ENCODE assay signal across 1 cellular context in the genomic region with DNA sequence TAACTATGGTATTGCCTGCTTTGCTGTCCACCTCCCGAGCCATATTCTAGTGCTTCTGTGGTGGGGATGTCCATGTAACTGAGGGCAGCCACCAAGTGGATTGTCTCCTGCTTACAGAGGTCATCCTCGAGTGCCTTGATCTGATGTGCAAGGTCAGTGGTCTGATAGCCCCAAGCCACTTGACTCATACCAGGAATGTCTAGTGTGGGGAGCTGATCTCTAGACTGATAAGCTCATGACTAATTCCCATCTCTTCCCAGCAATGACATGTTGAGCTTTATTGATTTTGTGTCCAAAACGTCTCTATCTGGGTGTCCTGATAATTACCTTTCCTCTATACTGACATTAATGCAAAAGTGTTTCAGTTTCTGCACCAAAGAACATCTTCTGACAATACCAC.
A peak's percentile ranks its signal among the peaks of the same experiment; 100 is the strongest.
TF ChIP-seq lines count a peak whose summit lies in the region.

No MANE protein-coding gene starts in this region.

TF ChIP-seq in K562, 482 proteins besides CTCF, POLR2A, EP300 and RAD21 (continued from another document and continues in another):
- TF ChIP-seq RBM22 (IDR thresholded peaks at IDR 0.05; ENCODE audit: low read depth, low read length, poor library complexity, severe bottlenecking) = no peak
- TF ChIP-seq ZFX (CRISPR knock-in tag; IDR thresholded peaks at IDR 0.05) = no peak
- peak; percentile 69; the same call in 1 of the 2 replicates for TF ChIP-seq ZEB2 (IDR thresholded peaks at IDR 0.05)
- TF ChIP-seq SOX6 (IDR thresholded peaks at IDR 0.05) = 0 out of 2 replicates have a peak, but pooled peaks have one; percentile 50
- TF ChIP-seq ZC3H4 (CRISPR knock-in tag; IDR thresholded peaks at IDR 0.05; ENCODE audit: borderline replicate concordance) = no peak
- TF ChIP-seq, protein P1, sequence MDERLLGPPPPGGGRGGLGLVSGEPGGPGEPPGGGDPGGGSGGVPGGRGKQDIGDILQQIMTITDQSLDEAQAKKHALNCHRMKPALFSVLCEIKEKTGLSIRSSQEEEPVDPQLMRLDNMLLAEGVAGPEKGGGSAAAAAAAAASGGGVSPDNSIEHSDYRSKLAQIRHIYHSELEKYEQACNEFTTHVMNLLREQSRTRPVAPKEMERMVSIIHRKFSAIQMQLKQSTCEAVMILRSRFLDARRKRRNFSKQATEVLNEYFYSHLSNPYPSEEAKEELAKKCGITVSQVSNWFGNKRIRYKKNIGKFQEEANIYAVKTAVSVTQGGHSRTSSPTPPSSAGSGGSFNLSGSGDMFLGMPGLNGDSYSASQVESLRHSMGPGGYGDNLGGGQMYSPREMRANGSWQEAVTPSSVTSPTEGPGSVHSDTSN (CRISPR knock-in tag; IDR thresholded peaks at IDR 0.05; ENCODE audit: low read depth) = no peak
- TF ChIP-seq, protein P1 (tag; conservative IDR thresholded peaks at IDR 0.05; ENCODE audit: low read depth) = 0 out of 2 replicates have a peak, but pooled peaks have one; percentile 20
- TF ChIP-seq, protein P2, sequence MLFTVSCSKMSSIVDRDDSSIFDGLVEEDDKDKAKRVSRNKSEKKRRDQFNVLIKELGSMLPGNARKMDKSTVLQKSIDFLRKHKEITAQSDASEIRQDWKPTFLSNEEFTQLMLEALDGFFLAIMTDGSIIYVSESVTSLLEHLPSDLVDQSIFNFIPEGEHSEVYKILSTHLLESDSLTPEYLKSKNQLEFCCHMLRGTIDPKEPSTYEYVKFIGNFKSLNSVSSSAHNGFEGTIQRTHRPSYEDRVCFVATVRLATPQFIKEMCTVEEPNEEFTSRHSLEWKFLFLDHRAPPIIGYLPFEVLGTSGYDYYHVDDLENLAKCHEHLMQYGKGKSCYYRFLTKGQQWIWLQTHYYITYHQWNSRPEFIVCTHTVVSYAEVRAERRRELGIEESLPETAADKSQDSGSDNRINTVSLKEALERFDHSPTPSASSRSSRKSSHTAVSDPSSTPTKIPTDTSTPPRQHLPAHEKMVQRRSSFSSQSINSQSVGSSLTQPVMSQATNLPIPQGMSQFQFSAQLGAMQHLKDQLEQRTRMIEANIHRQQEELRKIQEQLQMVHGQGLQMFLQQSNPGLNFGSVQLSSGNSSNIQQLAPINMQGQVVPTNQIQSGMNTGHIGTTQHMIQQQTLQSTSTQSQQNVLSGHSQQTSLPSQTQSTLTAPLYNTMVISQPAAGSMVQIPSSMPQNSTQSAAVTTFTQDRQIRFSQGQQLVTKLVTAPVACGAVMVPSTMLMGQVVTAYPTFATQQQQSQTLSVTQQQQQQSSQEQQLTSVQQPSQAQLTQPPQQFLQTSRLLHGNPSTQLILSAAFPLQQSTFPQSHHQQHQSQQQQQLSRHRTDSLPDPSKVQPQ (CRISPR knock-in tag; IDR thresholded peaks at IDR 0.05; ENCODE audit: borderline replicate concordance) = no peak
- TF ChIP-seq IFI16 (CRISPR knock-in tag; IDR thresholded peaks at IDR 0.05) = no peak
- no peak for TF ChIP-seq ZNF561 (CRISPR knock-in tag; conservative IDR thresholded peaks at IDR 0.05)
- peak; percentile 18 for TF ChIP-seq CBFA2T2 (conservative IDR thresholded peaks at IDR 0.05)
- TF ChIP-seq PHF8 (IDR thresholded peaks at IDR 0.05; ENCODE audit: borderline replicate concordance, low read length) = no peak
- TF ChIP-seq STAT5B (CRISPR knock-in tag; IDR thresholded peaks at IDR 0.05) = no peak
- TF ChIP-seq, protein P3, sequence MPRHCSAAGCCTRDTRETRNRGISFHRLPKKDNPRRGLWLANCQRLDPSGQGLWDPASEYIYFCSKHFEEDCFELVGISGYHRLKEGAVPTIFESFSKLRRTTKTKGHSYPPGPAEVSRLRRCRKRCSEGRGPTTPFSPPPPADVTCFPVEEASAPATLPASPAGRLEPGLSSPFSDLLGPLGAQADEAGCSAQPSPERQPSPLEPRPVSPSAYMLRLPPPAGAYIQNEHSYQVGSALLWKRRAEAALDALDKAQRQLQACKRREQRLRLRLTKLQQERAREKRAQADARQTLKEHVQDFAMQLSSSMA (CRISPR knock-in tag; IDR thresholded peaks at IDR 0.05) = no peak
- TF ChIP-seq, protein P4, sequence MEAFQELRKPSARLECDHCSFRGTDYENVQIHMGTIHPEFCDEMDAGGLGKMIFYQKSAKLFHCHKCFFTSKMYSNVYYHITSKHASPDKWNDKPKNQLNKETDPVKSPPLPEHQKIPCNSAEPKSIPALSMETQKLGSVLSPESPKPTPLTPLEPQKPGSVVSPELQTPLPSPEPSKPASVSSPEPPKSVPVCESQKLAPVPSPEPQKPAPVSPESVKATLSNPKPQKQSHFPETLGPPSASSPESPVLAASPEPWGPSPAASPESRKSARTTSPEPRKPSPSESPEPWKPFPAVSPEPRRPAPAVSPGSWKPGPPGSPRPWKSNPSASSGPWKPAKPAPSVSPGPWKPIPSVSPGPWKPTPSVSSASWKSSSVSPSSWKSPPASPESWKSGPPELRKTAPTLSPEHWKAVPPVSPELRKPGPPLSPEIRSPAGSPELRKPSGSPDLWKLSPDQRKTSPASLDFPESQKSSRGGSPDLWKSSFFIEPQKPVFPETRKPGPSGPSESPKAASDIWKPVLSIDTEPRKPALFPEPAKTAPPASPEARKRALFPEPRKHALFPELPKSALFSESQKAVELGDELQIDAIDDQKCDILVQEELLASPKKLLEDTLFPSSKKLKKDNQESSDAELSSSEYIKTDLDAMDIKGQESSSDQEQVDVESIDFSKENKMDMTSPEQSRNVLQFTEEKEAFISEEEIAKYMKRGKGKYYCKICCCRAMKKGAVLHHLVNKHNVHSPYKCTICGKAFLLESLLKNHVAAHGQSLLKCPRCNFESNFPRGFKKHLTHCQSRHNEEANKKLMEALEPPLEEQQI (IDR thresholded peaks at IDR 0.05) = 0 out of 2 replicates have a peak, but pooled peaks have one; percentile 18
- TF ChIP-seq GABPB2 (CRISPR knock-in tag; conservative IDR thresholded peaks at IDR 0.05) = no peak
- TF ChIP-seq ZNF75A (CRISPR knock-in tag; IDR thresholded peaks at IDR 0.05) = no peak
- TF ChIP-seq, protein P5, sequence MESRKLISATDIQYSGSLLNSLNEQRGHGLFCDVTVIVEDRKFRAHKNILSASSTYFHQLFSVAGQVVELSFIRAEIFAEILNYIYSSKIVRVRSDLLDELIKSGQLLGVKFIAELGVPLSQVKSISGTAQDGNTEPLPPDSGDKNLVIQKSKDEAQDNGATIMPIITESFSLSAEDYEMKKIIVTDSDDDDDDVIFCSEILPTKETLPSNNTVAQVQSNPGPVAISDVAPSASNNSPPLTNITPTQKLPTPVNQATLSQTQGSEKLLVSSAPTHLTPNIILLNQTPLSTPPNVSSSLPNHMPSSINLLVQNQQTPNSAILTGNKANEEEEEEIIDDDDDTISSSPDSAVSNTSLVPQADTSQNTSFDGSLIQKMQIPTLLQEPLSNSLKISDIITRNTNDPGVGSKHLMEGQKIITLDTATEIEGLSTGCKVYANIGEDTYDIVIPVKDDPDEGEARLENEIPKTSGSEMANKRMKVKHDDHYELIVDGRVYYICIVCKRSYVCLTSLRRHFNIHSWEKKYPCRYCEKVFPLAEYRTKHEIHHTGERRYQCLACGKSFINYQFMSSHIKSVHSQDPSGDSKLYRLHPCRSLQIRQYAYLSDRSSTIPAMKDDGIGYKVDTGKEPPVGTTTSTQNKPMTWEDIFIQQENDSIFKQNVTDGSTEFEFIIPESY (CRISPR knock-in tag; IDR thresholded peaks at IDR 0.05) = no peak
- TF ChIP-seq, protein P6, sequence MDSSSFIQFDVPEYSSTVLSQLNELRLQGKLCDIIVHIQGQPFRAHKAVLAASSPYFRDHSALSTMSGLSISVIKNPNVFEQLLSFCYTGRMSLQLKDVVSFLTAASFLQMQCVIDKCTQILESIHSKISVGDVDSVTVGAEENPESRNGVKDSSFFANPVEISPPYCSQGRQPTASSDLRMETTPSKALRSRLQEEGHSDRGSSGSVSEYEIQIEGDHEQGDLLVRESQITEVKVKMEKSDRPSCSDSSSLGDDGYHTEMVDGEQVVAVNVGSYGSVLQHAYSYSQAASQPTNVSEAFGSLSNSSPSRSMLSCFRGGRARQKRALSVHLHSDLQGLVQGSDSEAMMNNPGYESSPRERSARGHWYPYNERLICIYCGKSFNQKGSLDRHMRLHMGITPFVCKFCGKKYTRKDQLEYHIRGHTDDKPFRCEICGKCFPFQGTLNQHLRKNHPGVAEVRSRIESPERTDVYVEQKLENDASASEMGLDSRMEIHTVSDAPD (CRISPR knock-in tag; IDR thresholded peaks at IDR 0.05) = no peak
- no peak for TF ChIP-seq DACH1 (IDR thresholded peaks at IDR 0.05; ENCODE audit: partially characterized antibody)
- TF ChIP-seq, protein P7, sequence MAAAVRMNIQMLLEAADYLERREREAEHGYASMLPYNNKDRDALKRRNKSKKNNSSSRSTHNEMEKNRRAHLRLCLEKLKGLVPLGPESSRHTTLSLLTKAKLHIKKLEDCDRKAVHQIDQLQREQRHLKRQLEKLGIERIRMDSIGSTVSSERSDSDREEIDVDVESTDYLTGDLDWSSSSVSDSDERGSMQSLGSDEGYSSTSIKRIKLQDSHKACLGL (CRISPR knock-in tag; IDR thresholded peaks at IDR 0.05; ENCODE audit: borderline replicate concordance, poor library complexity, severe bottlenecking) = no peak
- 0 out of 2 replicates have a peak, but pooled peaks have one; percentile 37 for TF ChIP-seq ATF7 (IDR thresholded peaks at IDR 0.05)
- TF ChIP-seq TRIM24 (IDR thresholded peaks at IDR 0.05) = 0 out of 4 replicates have a peak, but pooled peaks of 1 of the 2 experiments have one; percentile 57
- TF ChIP-seq GATAD2B (IDR thresholded peaks at IDR 0.05; ENCODE audit: borderline replicate concordance) = no peak
- TF ChIP-seq, protein P8, sequence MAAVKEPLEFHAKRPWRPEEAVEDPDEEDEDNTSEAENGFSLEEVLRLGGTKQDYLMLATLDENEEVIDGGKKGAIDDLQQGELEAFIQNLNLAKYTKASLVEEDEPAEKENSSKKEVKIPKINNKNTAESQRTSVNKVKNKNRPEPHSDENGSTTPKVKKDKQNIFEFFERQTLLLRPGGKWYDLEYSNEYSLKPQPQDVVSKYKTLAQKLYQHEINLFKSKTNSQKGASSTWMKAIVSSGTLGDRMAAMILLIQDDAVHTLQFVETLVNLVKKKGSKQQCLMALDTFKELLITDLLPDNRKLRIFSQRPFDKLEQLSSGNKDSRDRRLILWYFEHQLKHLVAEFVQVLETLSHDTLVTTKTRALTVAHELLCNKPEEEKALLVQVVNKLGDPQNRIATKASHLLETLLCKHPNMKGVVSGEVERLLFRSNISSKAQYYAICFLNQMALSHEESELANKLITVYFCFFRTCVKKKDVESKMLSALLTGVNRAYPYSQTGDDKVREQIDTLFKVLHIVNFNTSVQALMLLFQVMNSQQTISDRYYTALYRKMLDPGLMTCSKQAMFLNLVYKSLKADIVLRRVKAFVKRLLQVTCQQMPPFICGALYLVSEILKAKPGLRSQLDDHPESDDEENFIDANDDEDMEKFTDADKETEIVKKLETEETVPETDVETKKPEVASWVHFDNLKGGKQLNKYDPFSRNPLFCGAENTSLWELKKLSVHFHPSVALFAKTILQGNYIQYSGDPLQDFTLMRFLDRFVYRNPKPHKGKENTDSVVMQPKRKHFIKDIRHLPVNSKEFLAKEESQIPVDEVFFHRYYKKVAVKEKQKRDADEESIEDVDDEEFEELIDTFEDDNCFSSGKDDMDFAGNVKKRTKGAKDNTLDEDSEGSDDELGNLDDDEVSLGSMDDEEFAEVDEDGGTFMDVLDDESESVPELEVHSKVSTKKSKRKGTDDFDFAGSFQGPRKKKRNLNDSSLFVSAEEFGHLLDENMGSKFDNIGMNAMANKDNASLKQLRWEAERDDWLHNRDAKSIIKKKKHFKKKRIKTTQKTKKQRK (IDR thresholded peaks at IDR 0.05; ENCODE audit: borderline replicate concordance, low read depth, low read length) = no peak
- TF ChIP-seq NR2C2 (CRISPR knock-in tag; IDR thresholded peaks at IDR 0.05) = no peak
- TF ChIP-seq NR2C2 (tag; IDR thresholded peaks at IDR 0.05) = peak; percentile 48
- TF ChIP-seq SIRT6 (IDR thresholded peaks at IDR 0.05; ENCODE audit: low read depth, low read length) = no peak
- peak; percentile 87 for TF ChIP-seq CTBP1 (IDR thresholded peaks at IDR 0.05; ENCODE audit: borderline replicate concordance)
- TF ChIP-seq EHMT2 (IDR thresholded peaks at IDR 0.05) = no peak
- TF ChIP-seq C11orf30 (IDR thresholded peaks at IDR 0.05; ENCODE audit: low read depth) = no peak
- peak; percentile 88 for TF ChIP-seq JUND (IDR thresholded peaks at IDR 0.05; ENCODE audit: borderline replicate concordance, low read depth, low read length)
- peak; percentile 83; the same call in 1 of the 3 replicates for TF ChIP-seq JUND (tag; IDR thresholded peaks at IDR 0.05; ENCODE audit: borderline replicate concordance, low read depth, low read length)
- no peak for TF ChIP-seq KDM4B (IDR thresholded peaks at IDR 0.05; ENCODE audit: borderline replicate concordance in 2 of 2, low read depth in 1 of 2)
- TF ChIP-seq ATF1 (CRISPR knock-in tag; IDR thresholded peaks at IDR 0.05) = no peak
- no peak for TF ChIP-seq ATF1 (tag; IDR thresholded peaks at IDR 0.05)
- TF ChIP-seq GABPA (tag; conservative IDR thresholded peaks at IDR 0.05; ENCODE audit: low read depth) = no peak
- TF ChIP-seq KDM1A (IDR thresholded peaks at IDR 0.05) = peak; percentile 66; a peak in 3 of 4 replicates
- TF ChIP-seq MYC (IDR thresholded peaks at IDR 0.05; ENCODE audit: low read depth, low read length) = no peak
- TF ChIP-seq MYC (CRISPR knock-in tag; IDR thresholded peaks at IDR 0.05; ENCODE audit: borderline replicate concordance, low read depth) = no peak
- TF ChIP-seq, protein P9, sequence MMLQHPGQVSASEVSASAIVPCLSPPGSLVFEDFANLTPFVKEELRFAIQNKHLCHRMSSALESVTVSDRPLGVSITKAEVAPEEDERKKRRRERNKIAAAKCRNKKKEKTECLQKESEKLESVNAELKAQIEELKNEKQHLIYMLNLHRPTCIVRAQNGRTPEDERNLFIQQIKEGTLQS (IDR thresholded peaks at IDR 0.05) = peak; percentile 70
- TF ChIP-seq, protein P9 (CRISPR knock-in tag; conservative IDR thresholded peaks at IDR 0.05) = no peak
- no peak for TF ChIP-seq POLR2AphosphoS5 (IDR thresholded peaks at IDR 0.05; ENCODE audit: control insufficient read depth, insufficient read depth, low read depth, low read length)
- peak; percentile 82 for TF ChIP-seq ARID1B (IDR thresholded peaks at IDR 0.05)
- TF ChIP-seq, protein P10, sequence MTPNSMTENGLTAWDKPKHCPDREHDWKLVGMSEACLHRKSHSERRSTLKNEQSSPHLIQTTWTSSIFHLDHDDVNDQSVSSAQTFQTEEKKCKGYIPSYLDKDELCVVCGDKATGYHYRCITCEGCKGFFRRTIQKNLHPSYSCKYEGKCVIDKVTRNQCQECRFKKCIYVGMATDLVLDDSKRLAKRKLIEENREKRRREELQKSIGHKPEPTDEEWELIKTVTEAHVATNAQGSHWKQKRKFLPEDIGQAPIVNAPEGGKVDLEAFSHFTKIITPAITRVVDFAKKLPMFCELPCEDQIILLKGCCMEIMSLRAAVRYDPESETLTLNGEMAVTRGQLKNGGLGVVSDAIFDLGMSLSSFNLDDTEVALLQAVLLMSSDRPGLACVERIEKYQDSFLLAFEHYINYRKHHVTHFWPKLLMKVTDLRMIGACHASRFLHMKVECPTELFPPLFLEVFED (CRISPR knock-in tag; conservative IDR thresholded peaks at IDR 0.05) = no peak
